Comparison of ENCODE assay signal across 26 cellular contexts in the genomic region with DNA sequence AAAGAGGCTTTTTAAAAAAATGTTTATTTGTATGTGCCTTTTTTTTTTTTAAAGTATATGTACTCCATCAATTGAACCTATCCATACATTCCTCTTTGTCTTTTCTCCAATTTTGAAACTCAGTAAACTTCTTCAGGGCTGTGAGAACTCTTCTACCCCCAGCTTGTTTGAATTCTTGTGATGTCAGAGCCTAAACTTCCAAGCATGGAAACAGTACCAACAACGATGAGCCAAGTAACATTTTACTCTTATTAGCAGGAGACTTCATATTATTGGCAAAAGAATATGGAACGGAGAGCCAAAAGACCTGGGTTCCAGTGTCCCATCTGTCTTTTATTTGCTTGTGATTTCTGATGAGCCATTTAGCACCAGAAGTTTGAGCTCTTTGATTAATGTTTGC.
"Had no signal": no experiment of that assay in that cellular context is flagged by ENCODE, and none has a peak within 500 bp of the region (broad histone marks: within the 10 kb centered on the region; RNA-seq: fewer than 3 reads in every experiment).

No MANE protein-coding gene starts in this region.

- H3K9me3 Mint-ChIP-seq: activated B cell treated with CpG ODN at 0.5 μM for 24 hours; activated T-cell treated with anti-CD3 and anti-CD28 coated beads, Interleukin-2, amount 50 U/mL, for 4 hours; activated T-helper 2 cell treated with anti-CD3 and anti-CD28 coated beads, Interferon-gamma antibody, Interleukin-2, Interleukin-4, amounts not matched to agents 10 μg/mL and 5 μg/mL and 100 μg/mL, durations not matched to agents 14 hours and 24 hours and 36 hours; endodermal cell; naive B cell; neural crest cell; stimulated activated memory B cell treated with anti-CD40 and anti-IgM and Interleukin-4, amounts not matched to agents 10 μg/mL and 1 μg/mL and 100 μg/mL, for 72 hours; T-helper 1 cell treated with Interleukin-12 subunit alpha and Interleukin-12 subunit beta and Interleukin-4 antibody, amounts not matched to agents 30 μg/mL and 1 μg/mL, for 36 hours had no signal

- H3K4me3 ChIP-seq: breast epithelium, coronary artery, gastroesophageal sphincter, heart left ventricle, lung, right lobe of liver, stomach, suprapubic skin, tibial nerve had no signal

- H3K27ac ChIP-seq: breast epithelium, right lobe of liver, suprapubic skin, tibial nerve had no signal

- H3K36me3 ChIP-seq: breast epithelium, gastroesophageal sphincter, heart left ventricle, right lobe of liver, stomach, suprapubic skin, tibial nerve had no signal

- H3K9me3 ChIP-seq: breast epithelium, gastroesophageal sphincter, heart left ventricle, right lobe of liver, stomach, suprapubic skin, tibial nerve had no signal

- H3K4me3 Mint-ChIP-seq: activated B cell treated with CpG ODN at 0.5 μM for 24 hours; activated CD4-positive, alpha-beta T cell treated with anti-CD3 and anti-CD28 coated beads for 36 hours; activated naive CD8-positive, alpha-beta T cell; activated T-cell treated with anti-CD3 and anti-CD28 coated beads, Interleukin-2, amount 50 U/mL, for 4 hours; endodermal cell; naive B cell; stimulated activated memory B cell treated with anti-CD40 and anti-IgM and Interleukin-4, amounts not matched to agents 10 μg/mL and 1 μg/mL and 100 μg/mL, for 72 hours; T-helper 1 cell treated with Interleukin-12 subunit alpha and Interleukin-12 subunit beta and Interleukin-4 antibody, amounts not matched to agents 30 μg/mL and 1 μg/mL, for 36 hours had no signal

- DNase-seq: activated B cell treated with CpG ODN at 0.5 μM for 24 hours; activated CD4-positive, alpha-beta T cell treated with anti-CD3 and anti-CD28 coated beads for 36 hours; activated CD4-positive, alpha-beta T cell treated with anti-CD3 and anti-CD28 coated beads, Interleukin-2, amount 50 U/mL, for 4 hours; activated CD8-positive, alpha-beta memory T cell treated with anti-CD3 and anti-CD28 coated beads for 24 hours; activated CD8-positive, alpha-beta memory T cell treated with anti-CD3 and anti-CD28 coated beads, Interleukin-2, amount 50 U/mL, for 4 hours; activated naive CD4-positive, alpha-beta T cell; activated T-cell treated with anti-CD3 and anti-CD28 coated beads, Interleukin-2, amount 50 U/mL, for 4 hours; endodermal cell; heart left ventricle; naive B cell; occipital lobe; right lobe of liver; small intestine; stimulated activated CD4-positive, alpha-beta T cell treated with anti-CD3 and anti-CD28 coated beads, Interleukin-2, amount 100 ng/mL, for 24 hours; stomach had no signal

- H3K4me1 ChIP-seq: breast epithelium had no signal

- ATAC-seq: activated CD4-positive, alpha-beta T cell treated with anti-CD3 and anti-CD28 coated beads for 36 hours; activated T-cell treated with anti-CD3 and anti-CD28 coated beads, Interleukin-2, amount 50 U/mL, for 4 hours; gastroesophageal sphincter; heart left ventricle; right lobe of liver; stimulated activated memory B cell treated with anti-CD40 and anti-IgM and Interleukin-4, amounts not matched to agents 10 μg/mL and 1 μg/mL and 100 μg/mL, for 72 hours had no signal

- H3K36me3 Mint-ChIP-seq: naive B cell; stimulated activated memory B cell treated with anti-CD40 and anti-IgM and Interleukin-4, amounts not matched to agents 10 μg/mL and 1 μg/mL and 100 μg/mL, for 72 hours had no signal

- H3K27me3 Mint-ChIP-seq: activated B cell treated with CpG ODN at 0.5 μM for 24 hours; activated CD4-positive, alpha-beta T cell treated with anti-CD3 and anti-CD28 coated beads for 36 hours; activated naive CD8-positive, alpha-beta T cell; naive B cell; stimulated activated memory B cell treated with anti-CD40 and anti-IgM and Interleukin-4, amounts not matched to agents 10 μg/mL and 1 μg/mL and 100 μg/mL, for 72 hours had no signal

- H3K27ac Mint-ChIP-seq: activated B cell treated with CpG ODN at 0.5 μM for 24 hours; activated CD4-positive, alpha-beta T cell treated with anti-CD3 and anti-CD28 coated beads for 36 hours; activated naive CD8-positive, alpha-beta T cell; activated T-helper 2 cell treated with anti-CD3 and anti-CD28 coated beads, Interferon-gamma antibody, Interleukin-2, Interleukin-4, amounts not matched to agents 10 μg/mL and 5 μg/mL and 100 μg/mL, durations not matched to agents 14 hours and 24 hours and 36 hours; naive B cell; stimulated activated memory B cell treated with anti-CD40 and anti-IgM and Interleukin-4, amounts not matched to agents 10 μg/mL and 1 μg/mL and 100 μg/mL, for 72 hours; T-helper 1 cell treated with Interleukin-12 subunit alpha and Interleukin-12 subunit beta and Interleukin-4 antibody, amounts not matched to agents 30 μg/mL and 1 μg/mL, for 36 hours had no signal

- H3K27me3 ChIP-seq: gastroesophageal sphincter, right lobe of liver, suprapubic skin had no signal
